12 cellular contexts compared by ENCODE assay signal in genomic region chr2:129734343-129735034, GRCh38.
DNase-seq lines count a peak whose midpoint lies in the region; ATAC-seq, FAIRE-seq and TF ChIP-seq lines count a peak whose summit lies in the region.
"Had no signal": no experiment of that assay in that cellular context is flagged by ENCODE, and none has a peak within 500 bp of the region (broad histone marks: within the 10 kb centered on the region; RNA-seq: fewer than 3 reads in every experiment).

No MANE protein-coding gene starts in this region.

- H3K23me2 ChIP-seq in H1 (ENCODE audit: low read depth, low read length), result peaks cover 13% of the 10 kb centered on the region; the same call in 1 of the 2 replicates

- no peak overlapping the region for H3K56ac ChIP-seq in H1 (replicated peaks; ENCODE audit: insufficient read length, low read depth, low read length)

- H3K4me1 ChIP-seq in BLaER1 (peaks cover 49% of the 10 kb centered on the region), H1 (replicated peaks in 1 of 4; ENCODE audit: control insufficient read depth in 3 of 4, insufficient read depth in 4 of 4, low read length in 3 of 4) (no peaks in the 10 kb centered on the region)
- H3K4me1 ChIP-seq in BLaER1 treated with 17β-estradiol and CSF1 and Interleukin-3, amounts not matched to agents 10 nM and 100 nM, result peaks cover 19 to 46% (median 41%) of the 10 kb centered on the region in 10 experiments
- H3K4me1 ChIP-seq: A549, BE2C had no signal

- H3K4me2 ChIP-seq in BLaER1 (peak overlapping the region; percentile 80), H1 (ENCODE audit: insufficient read depth in 1 of 2, low read depth in 2 of 2, low read length in 2 of 2) (no peak overlapping the region)
- peak overlapping the region in 9 of 11 experiments; percentile 41 to 83 (median 70); a peak in 18 of 22 replicates for H3K4me2 ChIP-seq in BLaER1 treated with 17β-estradiol and CSF1 and Interleukin-3, amounts not matched to agents 10 nM and 100 nM
- H3K4me2 ChIP-seq: A549 had no signal

- H3K9ac ChIP-seq in BLaER1 (no peak overlapping the region), H1 (replicated peaks in 1 of 4; ENCODE audit: extremely low read depth in 1 of 4, low read depth in 3 of 4, low read length in 3 of 4) (no peak overlapping the region)
- peak overlapping the region in 2 of 11 experiments; percentile 32 to 46; a peak in 2 of 22 replicates for H3K9ac ChIP-seq in BLaER1 treated with 17β-estradiol and CSF1 and Interleukin-3, amounts not matched to agents 10 nM and 100 nM

- no peak overlapping the region for H2BK5ac ChIP-seq in H1 (ENCODE audit: low read depth, low read length)

- no peak for ATAC-seq in left lobe of liver
- ATAC-seq: A549, HCT116 had no signal

- no peaks in the 10 kb centered on the region for H3K4me1 Mint-ChIP-seq in osteocyte (ENCODE audit: unreplicated experiment)

- H2BK12ac ChIP-seq in H1 (ENCODE audit: low read depth, low read length), result no peak overlapping the region

- H3K36me3 ChIP-seq in BLaER1 (no peaks in the 10 kb centered on the region), H1 (ENCODE audit: control insufficient read depth in 2 of 4, insufficient read depth in 4 of 4, low read length in 3 of 4) (no peaks in the 10 kb centered on the region)
- H3K36me3 ChIP-seq in BLaER1 treated with 17β-estradiol and CSF1 and Interleukin-3, amounts not matched to agents 10 nM and 100 nM, result no peaks in the 10 kb centered on the region
- H3K36me3 ChIP-seq: BE2C had no signal

- H3K27me3 ChIP-seq in BLaER1 (no peaks in the 10 kb centered on the region), H1 (replicated peaks in 1 of 4; ENCODE audit: control insufficient read depth in 3 of 4, extremely low read depth in 1 of 4, insufficient read depth in 3 of 4, low read length in 3 of 4) (no peaks in the 10 kb centered on the region)
- no peaks in the 10 kb centered on the region for H3K27me3 ChIP-seq in BLaER1 treated with 17β-estradiol and CSF1 and Interleukin-3, amounts not matched to agents 10 nM and 100 nM
- H3K27me3 ChIP-seq: BE2C had no signal

- no peaks in the 10 kb centered on the region for H3K27me3 Mint-ChIP-seq in osteocyte (ENCODE audit: unreplicated experiment)

- TF ChIP-seq POLR2A in H1 (IDR thresholded peaks at IDR 0.05; ENCODE audit: control extremely low read depth in 1 of 2, low read depth in 2 of 2, low read length in 2 of 2), result no peak

- H3K18ac ChIP-seq in H1 (ENCODE audit: extremely low read depth, low read length), result no peak overlapping the region

- H4K5ac ChIP-seq in H1 (ENCODE audit: insufficient read length, low read depth, low read length), result no peak overlapping the region

- POLR2A ChIA-PET in H1 (lab: Charles Lee; ENCODE audit: partially characterized antibody), result no interaction called here

- H3K4ac ChIP-seq in H1 (replicated peaks; ENCODE audit: insufficient read length, low read depth, low read length), result no peak overlapping the region

- H3K79me2 ChIP-seq in H1 (ENCODE audit: control insufficient read depth in 1 of 2, insufficient read depth in 2 of 2, low read length in 2 of 2), result no peaks in the 10 kb centered on the region

- no peak overlapping the region for H2BK15ac ChIP-seq in H1 (ENCODE audit: low read length)

- no peak overlapping the region for H3K27ac Mint-ChIP-seq in osteocyte (ENCODE audit: unreplicated experiment)

- no peak overlapping the region for H3K14ac ChIP-seq in H1 (ENCODE audit: insufficient read length)

- H3K9me3 ChIP-seq in BLaER1 (no peaks in the 10 kb centered on the region), H1 (ENCODE audit: insufficient read depth in 2 of 2, low read depth in 1 of 2, low read length in 1 of 2) (peaks cover 0 to 8% of the 10 kb centered on the region in 2 experiments; a peak in 1 of 4 replicates)
- no peaks in the 10 kb centered on the region for H3K9me3 ChIP-seq in BLaER1 treated with 17β-estradiol and CSF1 and Interleukin-3, amounts not matched to agents 10 nM and 100 nM (replicated peaks in 1 of 11)
- H3K9me3 ChIP-seq: A549, BE2C had no signal

- CTCF ChIA-PET in H1 (lab: Charles Lee; ENCODE audit: partially characterized antibody), result no interaction called here

- 94% methylated on average over 10 of the region's 10 CpGs; no CpG with 5 or more reads in 1 of the 2 experiments for WGBS in H1 (ENCODE audit: extremely low coverage in 1 of 2, insufficient coverage in 1 of 2, insufficient read length in 1 of 2, insufficient replicate concordance in 2 of 2, low coverage in 1 of 2, low lambda C conversion rate in 2 of 2, missing lambda C conversion rate in 1 of 2), 2 experiments

- DNase-seq in H1 (ENCODE audit: low read depth in 1 of 2, low spot score in 2 of 2), result no peak
- DNase-seq in osteocyte (ENCODE audit: extremely low spot score, unreplicated experiment), result peak; percentile 42
- DNase-seq in left lobe of liver (ENCODE audit: low spot score), result no peak
- no peak for DNase-seq in COR-L47 (lab: John Stamatoyannopoulos, UW)
- DNase-seq: BE2C, Calu3, DMS 273 treated with DMSO at 0.1 percent for 48 hours had no signal

- H3K4me3 Mint-ChIP-seq in osteocyte (ENCODE audit: unreplicated experiment), result no peak overlapping the region

- peak overlapping the region; percentile 60 for H3K27ac ChIP-seq in BLaER1
- peak overlapping the region in 4 of 11 experiments; percentile 40 to 55 (median 48); a peak in 5 of 22 replicates for H3K27ac ChIP-seq in BLaER1 treated with 17β-estradiol and CSF1 and Interleukin-3, amounts not matched to agents 10 nM and 100 nM
- H3K27ac ChIP-seq in H1 (ENCODE audit: low read depth, low read length), result no peak overlapping the region
- H3K27ac ChIP-seq: A549, HL-60 had no signal

- H3K79me1 ChIP-seq in H1 (ENCODE audit: low read depth, low read length), result no peaks in the 10 kb centered on the region

- H2AK5ac ChIP-seq in H1 (ENCODE audit: low read depth, low read length), result no peak overlapping the region

- H4K91ac ChIP-seq in H1 (replicated peaks; ENCODE audit: insufficient read length, low read length), result peak overlapping the region; percentile 64

- H4K20me1 ChIP-seq in BLaER1 (no peaks in the 10 kb centered on the region), H1 (replicated peaks in 1 of 2; ENCODE audit: control insufficient read depth in 1 of 2, insufficient read depth in 2 of 2, low read length in 2 of 2) (peaks cover 0 to 7% of the 10 kb centered on the region in 2 experiments)
- H4K20me1 ChIP-seq in BLaER1 treated with 17β-estradiol and CSF1 and Interleukin-3, amounts not matched to agents 10 nM and 100 nM, result no peaks in the 10 kb centered on the region; a peak in 1 of 22 replicates

- H3K4me3 ChIP-seq in BLaER1, result no peak overlapping the region
- no peak overlapping the region for H3K4me3 ChIP-seq in BLaER1 treated with 17β-estradiol and CSF1 and Interleukin-3, amounts not matched to agents 10 nM and 100 nM
- H3K4me3 ChIP-seq in H1 (ENCODE audit: extremely low read depth in 1 of 4, insufficient read depth in 2 of 4, low read depth in 3 of 4, low read length in 4 of 4), result no peak overlapping the region
- H3K4me3 ChIP-seq: A549 had no signal

- TF ChIP-seq CTCF in H1 (IDR thresholded peaks at IDR 0.05; ENCODE audit: control extremely low read depth in 1 of 3, insufficient read depth in 1 of 3, low read depth in 1 of 3, low read length in 3 of 3) (no peak), osteocyte (IDR thresholded peaks at IDR 0.05) (no peak)

- H2AFZ ChIP-seq in H1 (ENCODE audit: low read length), result no peak overlapping the region

- H2BK120ac ChIP-seq in H1 (replicated peaks; ENCODE audit: low read depth, low read length), result no peak overlapping the region

- H3K23ac ChIP-seq in H1 (ENCODE audit: insufficient read length), result no peak overlapping the region

- H2BK20ac ChIP-seq in H1 (ENCODE audit: low read length), result no peak overlapping the region

- H3K36me3 Mint-ChIP-seq in osteocyte (ENCODE audit: unreplicated experiment), result no peaks in the 10 kb centered on the region

- no peak for TF ChIP-seq RAD21 in H1 (IDR thresholded peaks at IDR 0.05 in 1 of 2, conservative IDR thresholded peaks at IDR 0.05 in 1 of 2; ENCODE audit: low read depth in 2 of 2, low read length in 2 of 2)

- peaks cover 16% of the 10 kb centered on the region for H3K9me3 Mint-ChIP-seq in osteocyte (ENCODE audit: unreplicated experiment)

- H4K8ac ChIP-seq in H1 (ENCODE audit: extremely low read depth, insufficient read depth, low read length), result no peak overlapping the region

- FAIRE-seq in H1 (lab: Jason Lieb, UNC), result no peak
- FAIRE-seq: A549 had no signal

- no peak for TF ChIP-seq EP300 in H1 (IDR thresholded peaks at IDR 0.05; ENCODE audit: borderline replicate concordance in 1 of 2, low read depth in 2 of 2, low read length in 2 of 2)

TF ChIP-seq in H1, 55 proteins besides CTCF, POLR2A, EP300 and RAD21 (continues in another document):
- no peak for TF ChIP-seq EGR1 (IDR thresholded peaks at IDR 0.05; ENCODE audit: borderline replicate concordance, low read depth, low read length)
- TF ChIP-seq SIRT6 (IDR thresholded peaks at IDR 0.05; ENCODE audit: low read length), result no peak
- no peak for TF ChIP-seq EZH2 (IDR thresholded peaks at IDR 0.05; ENCODE audit: low read depth, low read length, severe bottlenecking)
- TF ChIP-seq SIX5 (IDR thresholded peaks at IDR 0.05; ENCODE audit: low read depth, low read length), result no peak

Comparison
In these comparisons a context has a peak if more than half of its experiments do, and no peak if none do; other contexts are left out.
1. H3K4me2 ChIP-seq: peak in BLaER1 (single experiment) and BLaER1 treated with 17β-estradiol and CSF1 and Interleukin-3, amounts not matched to agents 10 nM and 100 nM (9 of 11); none in H1 (0 of 2).